ENCODE assay signal across 8 cellular contexts in genomic region chr10:10911471-10911921, GRCh38.
DNase-seq lines count a peak whose midpoint lies in the region; ATAC-seq and TF ChIP-seq lines count a peak whose summit lies in the region.

No MANE protein-coding gene starts in this region.

- peak overlapping the region; percentile 73 to 79 (median 77) for H3K27ac ChIP-seq in gastrocnemius medialis

- H3K4me3 ChIP-seq in gastrocnemius medialis = peak overlapping the region; percentile 42 to 55 (median 44)

- H3K27me3 ChIP-seq in gastrocnemius medialis = no peaks in the 10 kb centered on the region

- peaks cover 17 to 36% of the 10 kb centered on the region in 2 donors for H3K4me1 ChIP-seq in gastrocnemius medialis

- H3K36me3 ChIP-seq in gastrocnemius medialis = no peaks in the 10 kb centered on the region

- TF ChIP-seq CTCF in gastrocnemius medialis (IDR thresholded peaks at IDR 0.05 in 4 of 5, conservative IDR thresholded peaks at IDR 0.05 in 1 of 5) = no peak

- H3K9me3 ChIP-seq in gastrocnemius medialis = no peaks in the 10 kb centered on the region

- DNase-seq in GM04504 (ENCODE audit: low read depth) (peak; percentile 63), astrocyte of the hippocampus (ENCODE audit: low read depth, low spot score) (peak; percentile 97), iPS-NIHi11 (ENCODE audit: low spot score) (peak; percentile 46), gastrocnemius medialis (peak; percentile 56 to 72), activated gamma-delta T cell (lab: John Stamatoyannopoulos, UW) (no peak)
- no peak for DNase-seq in stimulated activated CD4-positive, alpha-beta T cell treated with anti-CD3 and anti-CD28 coated beads, Interleukin-15, amount 100 ng/mL, for 24 hours

- intact Hi-C loops in gastrocnemius medialis (cut with DNase I; ENCODE audit: low total_unique reads) = loop anchor here (1.0 to 5.0 kb wide), 2 partner anchors 20 to 126 kb away; no protein-coding TSS in a partner anchor

- ATAC-seq in gastrocnemius medialis = peak; percentile 94 to 95
- ATAC-seq in GM18511 (IDR thresholded peaks at IDR 0.05; ENCODE audit: unreplicated experiment) = no peak
- no peak for ATAC-seq in GM21447 (IDR thresholded peaks at IDR 0.05; ENCODE audit: unreplicated experiment)

- TF ChIP-seq POLR2A in gastrocnemius medialis (IDR thresholded peaks at IDR 0.05) = no peak

- in situ Hi-C loops in gastrocnemius medialis (cut with MboI; ENCODE audit: low sequenced_read_pairs in 4 of 4) = no loop called here

Comparison
In these comparisons a context has a peak if more than half of its experiments do, and no peak if none do; other contexts are left out.
1. DNase-seq: peak in GM04504 (single experiment), astrocyte of the hippocampus (single experiment), iPS-NIHi11 (single experiment) and gastrocnemius medialis (2 of 2); none in stimulated activated CD4-positive, alpha-beta T cell treated with anti-CD3 and anti-CD28 coated beads, Interleukin-15, amount 100 ng/mL, for 24 hours (single experiment) and activated gamma-delta T cell (single experiment).
2. ATAC-seq: peak in gastrocnemius medialis (2 of 2); none in GM18511 (single experiment) and GM21447 (single experiment).